Comparison of ENCODE assay signal across 1 cellular context in the genomic region with DNA sequence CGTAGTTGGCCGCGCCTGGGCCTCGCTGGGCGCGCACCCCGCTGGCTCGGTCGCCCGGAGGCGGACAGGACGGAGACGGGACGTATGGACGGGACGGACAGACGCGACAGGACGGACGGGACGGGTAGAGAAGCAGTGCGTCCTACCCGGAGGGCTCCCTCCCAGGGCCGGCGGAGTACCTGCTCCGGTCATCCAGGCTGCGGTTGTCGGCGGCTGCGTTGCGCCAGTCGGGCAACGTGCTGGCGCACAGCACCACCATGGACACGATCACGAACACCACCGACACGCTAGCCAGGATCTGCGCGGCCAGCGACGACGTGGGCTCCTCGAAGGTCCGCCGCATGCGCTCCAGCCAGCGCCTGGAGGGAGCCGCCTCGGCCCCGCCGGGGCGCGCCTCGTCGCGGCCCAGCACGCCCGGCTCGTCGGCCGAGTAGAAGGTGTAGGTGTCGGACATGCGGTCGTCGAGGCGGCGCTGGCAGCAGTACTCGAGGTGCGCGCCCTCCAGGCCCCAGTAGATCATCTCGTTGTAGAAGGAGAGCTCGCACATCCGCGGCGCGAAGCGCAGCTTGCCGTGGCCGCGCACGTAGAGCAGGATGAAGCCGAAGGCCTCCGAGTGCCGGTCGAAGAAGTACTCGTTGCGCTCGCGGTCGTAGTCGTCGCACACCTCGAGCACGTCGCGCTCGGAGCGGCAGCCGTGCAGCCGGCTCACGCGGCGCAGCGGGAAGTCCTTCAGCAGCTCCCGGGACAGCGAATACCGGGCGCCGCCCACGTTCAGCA.
TF ChIP-seq lines count a peak whose summit lies in the region.

No MANE protein-coding gene starts in this region.

TF ChIP-seq in IMR-90, 13 proteins besides CTCF, POLR2A, EP300 and RAD21 (continued from another document):
- TF ChIP-seq MXI1 (IDR thresholded peaks at IDR 0.05; ENCODE audit: borderline replicate concordance, low read depth, low read length): no peak
